Comparison of ENCODE assay signal across 1 cellular context in genomic region chr17:57577751-57578607, GRCh38.
TF ChIP-seq lines count a peak whose summit lies in the region.

No MANE protein-coding gene starts in this region.

TF ChIP-seq in HepG2, 621 proteins besides CTCF, POLR2A, EP300 and RAD21 (continued from another document and continues in another):
- TF ChIP-seq IRF9 (CRISPR knock-in tag; IDR thresholded peaks at IDR 0.05; ENCODE audit: borderline replicate concordance) (no peak; the same call in 1 of the 2 replicates), POLR2AphosphoS5 (IDR thresholded peaks at IDR 0.05; ENCODE audit: low read depth, low read length) (0 out of 2 replicates have a peak, but pooled peaks have one; percentile 17), FOSL2 (CRISPR knock-in tag; IDR thresholded peaks at IDR 0.05) (peak; percentile 73), ZBTB7B (CRISPR knock-in tag; IDR thresholded peaks at IDR 0.05) (peak; percentile 76), KLF11 (CRISPR knock-in tag; IDR thresholded peaks at IDR 0.05) (peak; percentile 63; the same call in 1 of the 2 replicates), PAXIP1 (CRISPR knock-in tag; conservative IDR thresholded peaks at IDR 0.05) (peak; percentile 86), ZHX2 (IDR thresholded peaks at IDR 0.05; ENCODE audit: low read depth) (peak; percentile 43; the same call in 1 of the 2 replicates), ZHX2 (CRISPR knock-in tag; IDR thresholded peaks at IDR 0.05; ENCODE audit: borderline replicate concordance) (no peak), TGIF2 (CRISPR knock-in tag; IDR thresholded peaks at IDR 0.05) (peak; percentile 85; the same call in 1 of the 2 replicates), ZNF770 (CRISPR knock-in tag; IDR thresholded peaks at IDR 0.05) (peak; percentile 49; the same call in 1 of the 2 replicates), TFDP2 (CRISPR knock-in tag; IDR thresholded peaks at IDR 0.05) (peak; percentile 37), NCOR1 (IDR thresholded peaks at IDR 0.05; ENCODE audit: borderline replicate concordance, low read length) (peak; percentile 86), ZBTB38 (CRISPR knock-in tag; IDR thresholded peaks at IDR 0.05) (no peak), PITX1 (CRISPR knock-in tag; IDR thresholded peaks at IDR 0.05) (peak; percentile 93), EED (CRISPR knock-in tag; IDR thresholded peaks at IDR 0.05) (no peak), SP140L (CRISPR knock-in tag; IDR thresholded peaks at IDR 0.05; ENCODE audit: borderline replicate concordance) (0 out of 2 replicates have a peak, but pooled peaks have one; percentile 63), TARDBP (CRISPR knock-in tag; IDR thresholded peaks at IDR 0.05) (peak; percentile 61), CHCHD3 (CRISPR knock-in tag; IDR thresholded peaks at IDR 0.05) (0 out of 2 replicates have a peak, but pooled peaks have one; percentile 43), ZNF574 (CRISPR knock-in tag; IDR thresholded peaks at IDR 0.05) (0 out of 2 replicates have a peak, but pooled peaks have one; percentile 61), ZSCAN5A (CRISPR knock-in tag; IDR thresholded peaks at IDR 0.05; ENCODE audit: borderline replicate concordance) (peak; percentile 54; the same call in 1 of the 2 replicates), MYC (CRISPR knock-in tag; IDR thresholded peaks at IDR 0.05; ENCODE audit: borderline replicate concordance) (peak; percentile 22; the same call in 1 of the 2 replicates), ZNF564 (CRISPR knock-in tag; IDR thresholded peaks at IDR 0.05) (peak; percentile 70; the same call in 1 of the 2 replicates), MED13 (CRISPR knock-in tag; IDR thresholded peaks at IDR 0.05) (peak; percentile 77; the same call in 1 of the 2 replicates), ARID5B (CRISPR knock-in tag; IDR thresholded peaks at IDR 0.05) (peak; percentile 96), ZMYM4 (CRISPR knock-in tag; IDR thresholded peaks at IDR 0.05) (peak; percentile 90), ZNF30 (CRISPR knock-in tag; IDR thresholded peaks at IDR 0.05) (no peak), KMT2A (CRISPR knock-in tag; IDR thresholded peaks at IDR 0.05) (peak; percentile 86; the same call in 1 of the 2 replicates)
